Comparison of ENCODE assay signal across 8 cellular contexts in the genomic region with DNA sequence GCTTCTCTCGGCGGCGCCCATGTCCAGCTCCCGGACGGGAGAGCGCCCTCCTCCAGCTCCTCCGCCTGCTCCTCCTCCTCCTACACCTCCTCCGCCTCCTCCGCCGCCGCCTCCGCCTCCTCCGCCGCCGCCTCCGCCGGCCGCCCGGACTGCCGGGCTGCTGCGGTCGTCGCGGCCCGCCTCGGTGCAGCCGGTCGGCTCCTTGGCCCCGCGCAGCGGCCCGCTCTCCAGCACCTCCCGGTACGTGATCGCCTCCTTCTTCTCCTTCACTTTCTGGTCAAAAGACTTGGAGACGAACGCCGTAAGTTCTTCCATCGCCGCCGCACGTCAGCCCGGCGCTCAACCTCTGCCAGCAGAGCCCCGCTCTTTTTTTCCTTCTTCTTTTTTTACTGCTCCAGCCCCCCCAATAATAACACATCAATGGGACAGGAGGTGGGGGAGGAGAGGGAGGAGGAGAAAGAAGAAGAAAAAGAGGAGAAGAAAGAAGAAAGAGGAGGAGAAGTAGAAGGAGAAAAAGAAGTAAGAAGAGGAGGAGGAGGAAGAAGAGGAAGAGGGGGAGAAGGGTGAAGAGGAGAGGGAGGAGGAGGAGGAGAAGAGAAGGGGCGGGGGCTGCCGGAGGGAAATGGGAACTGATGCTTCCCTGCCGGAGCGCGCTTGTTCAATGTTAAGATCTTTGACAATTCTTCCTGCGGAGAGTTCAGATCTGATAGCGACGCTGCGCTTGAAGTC. TPM values are rescaled to one million over a fixed set of nuclear protein-coding genes. Genes with fewer than 3 reads are reported as not detected.
DNase-seq lines count a peak whose midpoint lies in the region; ATAC-seq, FAIRE-seq and TF ChIP-seq lines count a peak whose summit lies in the region.

A gene (minus strand): TSS at position 711 of the 729 bp plus-strand sequence. CDS start 396 bp downstream, at position 315.

- no peak for TF ChIP-seq POLR2A in transverse colon (IDR thresholded peaks at IDR 0.05)

- no peak within 1 kb of the TSS for H3K9ac ChIP-seq in mammary epithelial cell (ENCODE audit: insufficient read depth, low read length)

- no peaks in the 10 kb centered on the region for H3K36me3 ChIP-seq in mammary epithelial cell (ENCODE audit: insufficient read depth, low read length)
- no peaks in the 10 kb centered on the region for H3K36me3 ChIP-seq in left lung
- no peaks in the 10 kb centered on the region for H3K36me3 ChIP-seq in transverse colon

- WGBS in mammary epithelial cell (ENCODE audit: low coverage, missing lambda C conversion rate) = 9% methylated on average over 14 of the region's 54 CpGs
- 2 to 3% methylated on average over 18 to 53 of the region's 54 CpGs for WGBS in transverse colon (ENCODE audit: low coverage in 1 of 2), 2 donors

- ATAC-seq in left lung (peak; percentile 6), GM21825 (IDR thresholded peaks at IDR 0.05; ENCODE audit: unreplicated experiment) (no peak)

- BruUV-seq in mammary epithelial cell (replicated peaks; lab: Mats Ljungman, UMichigan) = no TSS peak

- no peak for FAIRE-seq in HTR-8/SVneo (lab: Jason Lieb, UNC)

- H2AFZ ChIP-seq in mammary epithelial cell (ENCODE audit: low read depth, low read length) = peak within 1 kb of the TSS; percentile 88

- intact Hi-C loops in mammary epithelial cell (cut with micrococcal nuclease) (loop anchor here (5.0 kb wide), 1 partner anchor 326 kb away; no protein-coding TSS in a partner anchor), left lung (cut with DNase I) (no loop called here), transverse colon (cut with DNase I; ENCODE audit: low total_unique reads) (no loop called here)

- dilution Hi-C loops in mammary epithelial cell (cut with HindIII; ENCODE audit: low sequenced_read_pairs) = no loop called here

- H4K20me1 ChIP-seq in mammary epithelial cell (ENCODE audit: insufficient read depth, low read length) = no peaks in the 10 kb centered on the region

- H3K27ac ChIP-seq in mammary epithelial cell (ENCODE audit: insufficient read depth, low read depth, low read length) = no peak within 1 kb of the TSS
- H3K27ac ChIP-seq in left lung = no peak within 1 kb of the TSS
- H3K27ac ChIP-seq in transverse colon = no peak within 1 kb of the TSS

- CTCF ChIA-PET in GM10248 (lab: Yijun Ruan, JAX) (interaction anchor here (1.2 to 4.6 kb wide), 3 partner anchors 11 to 328 kb away, joined by 6 to 22 read pairs (median 6); no protein-coding TSS in a partner anchor), mammary epithelial cell (lab: Charles Lee; ENCODE audit: low non-redundant PET) (no interaction called here)

- DNase-seq in ACHN = peak; percentile 67
- DNase-seq in GM10248 (ENCODE audit: extremely low spot score) = peak; percentile 25
- DNase-seq in OCI-M1 (lab: John Stamatoyannopoulos, UW) = peak; percentile 55
- peak; percentile 56 for DNase-seq in mammary epithelial cell
- DNase-seq in left lung = peak; percentile 37 to 86
- peak; percentile 41 for DNase-seq in transverse colon
- DNase-seq in HTR-8/SVneo (ENCODE audit: insufficient read length, low spot score) = no peak

- in situ Hi-C loops in ACHN (cut with HindIII; ENCODE audit: low pct_ligation_motif_present, low pct_unique_long_range_greater_than_20kb, low sequenced_read_pairs) (no loop called here), mammary epithelial cell (cut with MboI; ENCODE audit: low sequenced_read_pairs in 2 of 2) (loop anchor here in 1 of 2 donors (25.0 kb wide), 1 partner anchor 306 kb away; no protein-coding TSS in a partner anchor), transverse colon (cut with MboI; ENCODE audit: low pct_ligation_motif_present in 1 of 4, low pct_unique_long_range_greater_than_20kb in 1 of 4, low sequenced_read_pairs in 3 of 4) (no loop called here)

- H3K9me3 ChIP-seq in mammary epithelial cell (replicated peaks; ENCODE audit: insufficient read depth, low read length) (no peaks in the 10 kb centered on the region), left lung (no peaks in the 10 kb centered on the region), transverse colon (no peaks in the 10 kb centered on the region)

- POLR2A ChIA-PET in GM10248 (lab: Yijun Ruan, JAX) = no interaction called here

- TF ChIP-seq CTCF in GM10248 (IDR thresholded peaks at IDR 0.05; ENCODE audit: control extremely low read depth, extremely low read depth, low read depth, missing control alignments) (no peak), mammary epithelial cell (conservative IDR thresholded peaks at IDR 0.05 in 1 of 2, IDR thresholded peaks at IDR 0.05 in 1 of 2; ENCODE audit: extremely low read depth in 1 of 2, insufficient read depth in 1 of 2, low read depth in 1 of 2, low read length in 2 of 2) (no peak), left lung (IDR thresholded peaks at IDR 0.05) (no peak), transverse colon (IDR thresholded peaks at IDR 0.05) (no peak)

- TF ChIP-seq EP300 in transverse colon (IDR thresholded peaks at IDR 0.05; ENCODE audit: low read depth) = no peak

- H3K79me2 ChIP-seq in mammary epithelial cell (ENCODE audit: insufficient read depth, low read length) = peaks cover 7% of the 10 kb centered on the region

- peak within 1 kb of the TSS; percentile 47 to 68 (median 50) for H3K4me3 ChIP-seq in mammary epithelial cell (replicated peaks in 1 of 3; ENCODE audit: insufficient read depth in 1 of 3, low read depth in 2 of 3, low read length in 3 of 3)
- H3K4me3 ChIP-seq in left lung = peak within 1 kb of the TSS in 1 of 2 donors; percentile 39
- peak within 1 kb of the TSS; percentile 4 to 48 (median 32) for H3K4me3 ChIP-seq in transverse colon

- H3K4me1 ChIP-seq in mammary epithelial cell (ENCODE audit: insufficient read depth, low read length) (peaks cover 15% of the 10 kb centered on the region), left lung (peaks cover 8 to 51% of the 10 kb centered on the region in 2 donors), transverse colon (peaks cover 17 to 55% (median 44%) of the 10 kb centered on the region in 4 donors)

- H3K27me3 ChIP-seq in mammary epithelial cell (ENCODE audit: insufficient read depth, low read length) = peaks cover 43% of the 10 kb centered on the region
- peaks cover 82 to 87% of the 10 kb centered on the region in 2 donors for H3K27me3 ChIP-seq in left lung
- peaks cover 87% of the 10 kb centered on the region for H3K27me3 ChIP-seq in transverse colon

- peak within 1 kb of the TSS; percentile 85 for H3K4me2 ChIP-seq in mammary epithelial cell (ENCODE audit: insufficient read depth, low read depth, low read length)

RNA-seq across cellular contexts. Expression of the gene that starts here (rescaled TPM):
- total RNA-seq in mammary epithelial cell = 1 to 10 TPM in 1 of 2 donors, not detected in 1; 1.2 TPM
- 0.05 TPM for polyA plus RNA-seq in mammary epithelial cell
- polyA minus RNA-seq in mammary epithelial cell = 0.26 TPM
- under 1 TPM; 0.09 to 0.21 TPM for total RNA-seq in left lung
- under 1 TPM in 2 of 4 donors, not detected in 2; 0.16 to 0.27 TPM for total RNA-seq in transverse colon

Comparison
In these comparisons a context has a peak if more than half of its experiments do, and no peak if none do; other contexts are left out.
1. Peak in DNase-seq and ATAC-seq in left lung; RNA of the gene not detected or under 1 TPM.
2. Peak in DNase-seq and H3K4me3 ChIP-seq in transverse colon; RNA of the gene not detected or under 1 TPM.